Comparison of ENCODE assay signal across 32 cellular contexts in genomic region chr3:88318067-88318466, GRCh38.
DNase-seq lines count a peak whose midpoint lies in the region; ATAC-seq, FAIRE-seq and TF ChIP-seq lines count a peak whose summit lies in the region.
"Had no signal": no experiment of that assay in that cellular context is flagged by ENCODE, and none has a peak within 500 bp of the region (broad histone marks: within the 10 kb centered on the region; RNA-seq: fewer than 3 reads in every experiment).

No MANE protein-coding gene starts in this region.

- no peaks in the 10 kb centered on the region for H3K27me3 ChIP-seq in HepG2 (ENCODE audit: control insufficient read depth in 1 of 2, insufficient read depth in 2 of 2, low read length in 2 of 2)
- no peaks in the 10 kb centered on the region for H3K27me3 ChIP-seq in right lobe of liver
- no peaks in the 10 kb centered on the region for H3K27me3 ChIP-seq in bronchial epithelial cell (ENCODE audit: control insufficient read depth, insufficient read depth, low read length)
- H3K27me3 ChIP-seq: BE2C; BLaER1; BLaER1 treated with 17β-estradiol and CSF1 and Interleukin-3, amounts not matched to agents 10 nM and 100 nM had no signal

- FAIRE-seq in HepG2 (lab: Jason Lieb, UNC), result no peak
- FAIRE-seq in bronchial epithelial cell (lab: Jason Lieb, UNC), result peak; percentile 43
- FAIRE-seq in urothelium cell line (lab: Jason Lieb, UNC), result peak; percentile 69
- FAIRE-seq: A204.1, A549, D721Med had no signal

- H3K27ac ChIP-seq in HepG2 (ENCODE audit: extremely low read length, insufficient read depth, low read length) (no peak overlapping the region), right lobe of liver (no peak overlapping the region)
- H3K27ac ChIP-seq: 22Rv1; A549; BLaER1; BLaER1 treated with 17β-estradiol and CSF1 and Interleukin-3, amounts not matched to agents 10 nM and 100 nM; C4-2B had no signal

- no TSS peak for BruUV-seq in HepG2 (replicated peaks; lab: Mats Ljungman, UMichigan)

- POLR2A ChIA-PET in HepG2 (lab: Yijun Ruan, JAX), result no interaction called here

- H3K79me2 ChIP-seq in HepG2 (ENCODE audit: insufficient read depth, low read length), result no peaks in the 10 kb centered on the region

- no peak for TF ChIP-seq POLR2A in HepG2 (IDR thresholded peaks at IDR 0.05; ENCODE audit: insufficient read depth in 1 of 2, low read depth in 2 of 2, low read length in 2 of 2)
- no peak for TF ChIP-seq POLR2A in right lobe of liver (IDR thresholded peaks at IDR 0.05)

- H3K36me3 ChIP-seq in HepG2 (replicated peaks in 1 of 2; ENCODE audit: control insufficient read depth in 1 of 2, insufficient read depth in 2 of 2, low read length in 2 of 2) (no peaks in the 10 kb centered on the region), right lobe of liver (no peaks in the 10 kb centered on the region), bronchial epithelial cell (ENCODE audit: control insufficient read depth, insufficient read depth, low read length) (no peaks in the 10 kb centered on the region)
- H3K36me3 ChIP-seq: BE2C; BLaER1; BLaER1 treated with 17β-estradiol and CSF1 and Interleukin-3, amounts not matched to agents 10 nM and 100 nM had no signal

- TF ChIP-seq CTCF in HepG2 (CRISPR knock-in tag; IDR thresholded peaks at IDR 0.05) (no peak), right lobe of liver (IDR thresholded peaks at IDR 0.05) (no peak), bronchial epithelial cell (IDR thresholded peaks at IDR 0.05; ENCODE audit: insufficient read depth, low read length, severe bottlenecking) (no peak)

- DNase-seq in HepG2 (ENCODE audit: low spot score) (no peak), right lobe of liver (no peak), bronchial epithelial cell (ENCODE audit: low read depth) (no peak), urothelium cell line (ENCODE audit: low spot score) (no peak), SKM-1 (lab: John Stamatoyannopoulos, UW; ENCODE audit: unreplicated experiment) (no peak)
- DNase-seq: 8988T; ACHN; AML-193; BE2C; C1 segment of cervical spinal cord; Caco-2; Calu3; CD4-positive, alpha-beta T cell; CD4-positive, CD25-positive, alpha-beta regulatory T cell; CD8-positive, alpha-beta memory T cell; CD8-positive, alpha-beta T cell; COR-L47; DMS 273 treated with DMSO at 0.1 percent for 48 hours; DMS153; DMS53; DMS79; DMS79 treated with DMSO at 0.1 percent for 48 hours; DND-41; EL had no signal

- H3K4me1 ChIP-seq in HepG2 (ENCODE audit: insufficient read depth, low read length) (no peaks in the 10 kb centered on the region), right lobe of liver (no peaks in the 10 kb centered on the region)
- H3K4me1 ChIP-seq: A549; BE2C; BLaER1; BLaER1 treated with 17β-estradiol and CSF1 and Interleukin-3, amounts not matched to agents 10 nM and 100 nM; Caco-2 had no signal

- WGBS in HepG2 (ENCODE audit: low lambda C conversion rate), result 0% methylated on average over 3 of the region's 3 CpGs
- WGBS in right lobe of liver (ENCODE audit: insufficient coverage, low coverage, low lambda C conversion rate, missing lambda C conversion rate), result 41% methylated on average over 3 of the region's 3 CpGs

- no peaks in the 10 kb centered on the region for H4K20me1 ChIP-seq in HepG2 (ENCODE audit: insufficient read depth, low read length)
- H4K20me1 ChIP-seq: BLaER1; BLaER1 treated with 17β-estradiol and CSF1 and Interleukin-3, amounts not matched to agents 10 nM and 100 nM had no signal

- ATAC-seq in HepG2 (no peak), right lobe of liver (no peak), GM18873 (IDR thresholded peaks at IDR 0.05; ENCODE audit: low FRiP score, unreplicated experiment) (no peak)
- ATAC-seq: A549; CD8-positive, alpha-beta T cell had no signal

- CTCF ChIA-PET in HepG2 (lab: Yijun Ruan, JAX; ENCODE audit: low intra/inter-chr PET ratio, low total read pairs), result no interaction called here

- TF ChIP-seq RAD21 in HepG2 (CRISPR knock-in tag; IDR thresholded peaks at IDR 0.05), result no peak

- intact Hi-C loops in HepG2 (cut with micrococcal nuclease; ENCODE audit: unreplicated experiment), result no loop called here
- intact Hi-C loops in right lobe of liver (cut with DNase I), result no loop called here

- no peak overlapping the region for H3K9ac ChIP-seq in HepG2 (ENCODE audit: insufficient read depth, low read depth, low read length)
- H3K9ac ChIP-seq: BLaER1; BLaER1 treated with 17β-estradiol and CSF1 and Interleukin-3, amounts not matched to agents 10 nM and 100 nM had no signal

- TF ChIP-seq EP300 in HepG2 (IDR thresholded peaks at IDR 0.05; ENCODE audit: low read depth in 2 of 2, low read length in 2 of 2) (no peak), HepG2 (CRISPR knock-in tag; IDR thresholded peaks at IDR 0.05; ENCODE audit: borderline replicate concordance) (no peak)

- in situ Hi-C loops in HepG2 (cut with HindIII; ENCODE audit: extremely low pct_ligation_motif_present, low pct_unique_long_range_greater_than_20kb), result no loop called here

- H2AFZ ChIP-seq in HepG2 (ENCODE audit: low read length), result no peak overlapping the region

- no peak overlapping the region for H3K4me3 ChIP-seq in HepG2 (replicated peaks in 1 of 3; ENCODE audit: insufficient read depth in 1 of 3, low read depth in 2 of 3, low read length in 3 of 3)
- H3K4me3 ChIP-seq in right lobe of liver, result no peak overlapping the region
- no peak overlapping the region for H3K4me3 ChIP-seq in bronchial epithelial cell (ENCODE audit: low read depth, low read length)
- H3K4me3 ChIP-seq: A549; BLaER1; BLaER1 treated with 17β-estradiol and CSF1 and Interleukin-3, amounts not matched to agents 10 nM and 100 nM had no signal

- no peaks in the 10 kb centered on the region for H3K9me3 ChIP-seq in HepG2 (ENCODE audit: low read length)
- H3K9me3 ChIP-seq in right lobe of liver, result no peaks in the 10 kb centered on the region
- H3K9me3 ChIP-seq: A549; BE2C; BLaER1; BLaER1 treated with 17β-estradiol and CSF1 and Interleukin-3, amounts not matched to agents 10 nM and 100 nM; Caco-2 had no signal

- no peak overlapping the region for H3K4me2 ChIP-seq in HepG2 (ENCODE audit: low read depth, low read length)
- H3K4me2 ChIP-seq: A549; BLaER1; BLaER1 treated with 17β-estradiol and CSF1 and Interleukin-3, amounts not matched to agents 10 nM and 100 nM had no signal

TF ChIP-seq in HepG2, 621 proteins besides CTCF, POLR2A, EP300 and RAD21:
- TF ChIP-seq SMAD1 (CRISPR knock-in tag; IDR thresholded peaks at IDR 0.05; ENCODE audit: borderline replicate concordance, low read depth), result no peak
- peak; percentile 78 for TF ChIP-seq ATF7 (IDR thresholded peaks at IDR 0.05)
- TF ChIP-seq ATF7 (CRISPR knock-in tag; IDR thresholded peaks at IDR 0.05), result no peak
- TF ChIP-seq CREB1 (IDR thresholded peaks at IDR 0.05), result peak; percentile 56
- TF ChIP-seq CREB1 (CRISPR knock-in tag; IDR thresholded peaks at IDR 0.05), result no peak
- no peak for TF ChIP-seq TBL1XR1 (IDR thresholded peaks at IDR 0.05; ENCODE audit: borderline replicate concordance, low read length, partially characterized antibody)
- no peak for TF ChIP-seq ZNF121 (CRISPR knock-in tag; IDR thresholded peaks at IDR 0.05)
